In the genomic region with DNA sequence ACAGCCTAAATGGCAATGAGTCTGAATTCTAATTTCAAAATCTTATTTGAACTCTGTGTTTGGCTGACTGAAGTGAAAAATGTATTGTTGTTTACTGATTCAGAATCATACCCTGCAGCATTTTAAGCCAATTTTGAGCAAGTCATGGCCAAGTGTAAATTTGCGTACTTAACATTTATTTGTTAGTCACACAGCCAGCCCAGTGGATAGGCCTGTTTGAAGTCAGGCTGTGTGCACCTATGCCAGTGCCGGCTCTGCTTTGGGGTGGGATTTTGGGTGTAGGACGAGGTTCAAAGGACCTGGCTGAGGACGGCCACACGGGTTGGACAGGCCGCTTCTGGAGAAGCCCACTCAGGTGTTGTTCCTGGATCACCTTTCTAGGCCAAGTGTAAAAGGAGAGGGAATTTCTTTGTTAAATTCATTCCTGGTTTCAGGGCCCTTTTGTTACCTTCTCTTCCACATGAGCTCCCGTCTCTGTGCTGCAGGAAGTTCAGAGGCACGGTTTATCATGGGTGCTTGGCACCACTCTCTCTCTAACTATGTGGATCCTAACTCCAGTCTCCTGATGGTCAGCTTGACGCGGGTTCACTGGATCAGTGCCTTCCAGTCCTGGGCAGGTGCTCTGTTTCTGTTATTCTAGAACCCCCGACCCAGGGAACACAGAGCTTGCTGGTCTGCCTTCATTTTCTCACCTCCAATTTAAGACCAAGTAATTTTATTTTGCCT, we compare ENCODE assay signal across 10 cellular contexts.
DNase-seq lines count a peak whose midpoint lies in the region; ATAC-seq and TF ChIP-seq lines count a peak whose summit lies in the region.
"Had no signal": no experiment of that assay in that cellular context is flagged by ENCODE, and none has a peak within 500 bp of the region (broad histone marks: within the 10 kb centered on the region; RNA-seq: fewer than 3 reads in every experiment).

No MANE protein-coding gene starts in this region.

- peak; percentile 56 for ATAC-seq in HCT116
- ATAC-seq in GM19351 (IDR thresholded peaks at IDR 0.05; ENCODE audit: unreplicated experiment), result no peak

- H3K9me3 Mint-ChIP-seq in activated CD4-positive, alpha-beta memory T cell treated with anti-CD3 and anti-CD28 coated beads for 36 hours, result no peaks in the 10 kb centered on the region

- POLR2A ChIA-PET in HCT116 (lab: Charles Lee), result no interaction called here
- POLR2A ChIA-PET in activated CD4-positive, alpha-beta memory T cell treated with anti-CD3 and anti-CD28 coated beads for 36 hours (lab: Charles Lee), result interaction anchor here (0.6 kb wide), 1 partner anchor 34 kb away, joined by 3 read pairs; no protein-coding TSS in a partner anchor

- peaks cover under 1% of the 10 kb centered on the region for H3K36me3 Mint-ChIP-seq in activated CD4-positive, alpha-beta memory T cell treated with anti-CD3 and anti-CD28 coated beads for 36 hours

- H3K4me1 ChIP-seq in HCT116 (ENCODE audit: control insufficient read depth in 1 of 2, insufficient read depth in 2 of 2, low read length in 2 of 2), result peaks cover 17 to 27% of the 10 kb centered on the region in 2 experiments
- H3K4me1 ChIP-seq in iPS-20b (ENCODE audit: insufficient read depth, low read length), result peaks cover 46% of the 10 kb centered on the region
- H3K4me1 ChIP-seq in skeletal muscle tissue (ENCODE audit: control insufficient read depth in 3 of 3, insufficient read depth in 3 of 3, low read length in 3 of 3), result peaks cover 31 to 41% (median 32%) of the 10 kb centered on the region in 3 donors

- peak overlapping the region in 1 of 2 experiments; percentile 5; a peak in 2 of 4 replicates for H3K4me3 ChIP-seq in HCT116 (replicated peaks in 1 of 2; ENCODE audit: low read depth in 1 of 2, low read length in 2 of 2)
- H3K4me3 ChIP-seq in iPS-20b (ENCODE audit: low read length), result no peak overlapping the region
- H3K4me3 ChIP-seq in skeletal muscle tissue (ENCODE audit: low read length in 3 of 3), result peak overlapping the region; percentile 1 to 16 (median 16)
- H3K4me3 ChIP-seq: mucosa of descending colon had no signal

- no peaks in the 10 kb centered on the region for H3K9me2 ChIP-seq in HCT116 (ENCODE audit: insufficient read depth)

- peaks cover 52% of the 10 kb centered on the region for H3K4me1 Mint-ChIP-seq in activated CD4-positive, alpha-beta memory T cell treated with anti-CD3 and anti-CD28 coated beads for 36 hours (ENCODE audit: low read depth)

- H3K27me3 ChIP-seq in HCT116 (ENCODE audit: insufficient read depth, low read length) (no peaks in the 10 kb centered on the region), iPS-20b (ENCODE audit: insufficient read depth, low read length) (no peaks in the 10 kb centered on the region), skeletal muscle tissue (ENCODE audit: control insufficient read depth in 3 of 3, insufficient read depth in 3 of 3, low read length in 3 of 3) (no peaks in the 10 kb centered on the region)

- H3K27ac ChIP-seq in HCT116 (ENCODE audit: low read depth, low read length) (peak overlapping the region; percentile 58; the same call in 1 of the 2 replicates), iPS-20b (ENCODE audit: low read length) (peak overlapping the region; percentile 50), skeletal muscle tissue (ENCODE audit: low read depth, low read length) (peak overlapping the region; percentile 70)

- no peak for TF ChIP-seq POLR2A in HCT116 (IDR thresholded peaks at IDR 0.05; ENCODE audit: borderline replicate concordance, extremely low read depth, insufficient read depth, insufficient read length)

- intact Hi-C loops in HCT116 (cut with micrococcal nuclease), result no loop called here
- intact Hi-C loops in activated CD4-positive, alpha-beta memory T cell treated with anti-CD3 and anti-CD28 coated beads for 36 hours (cut with micrococcal nuclease), result no loop called here

- RAD21 ChIA-PET in HCT116 (lab: Charles Lee; ENCODE audit: low non-redundant PET in 1 of 2, low total read pairs in 2 of 2, uncharacterized antibody in 2 of 2, unreplicated experiment in 2 of 2), result no interaction called here

- no peak overlapping the region for H3K4me3 Mint-ChIP-seq in activated CD4-positive, alpha-beta memory T cell treated with anti-CD3 and anti-CD28 coated beads for 36 hours

- peak overlapping the region; percentile 66 for H3K4me2 ChIP-seq in HCT116 (ENCODE audit: low read length)

- H3K36me3 ChIP-seq in HCT116 (ENCODE audit: control insufficient read depth in 1 of 2, insufficient read depth in 2 of 2, low read length in 2 of 2) (no peaks in the 10 kb centered on the region), iPS-20b (ENCODE audit: insufficient read depth, low read depth, low read length) (no peaks in the 10 kb centered on the region), skeletal muscle tissue (ENCODE audit: control insufficient read depth in 3 of 3, insufficient read depth in 3 of 3, low read length in 3 of 3) (no peaks in the 10 kb centered on the region)

- peak overlapping the region; percentile 25 for H3K9ac ChIP-seq in HCT116 (ENCODE audit: low read length)
- H3K9ac ChIP-seq in iPS-20b (ENCODE audit: low read depth, low read length), result peak overlapping the region; percentile 34; the same call in 1 of the 2 replicates
- H3K9ac ChIP-seq in skeletal muscle tissue (ENCODE audit: low read depth in 1 of 3, low read length in 3 of 3), result peak overlapping the region in 1 of 3 donors; percentile 46

- no peak for TF ChIP-seq RAD21 in HCT116 (IDR thresholded peaks at IDR 0.05; ENCODE audit: low read depth)

- CTCF ChIA-PET in HCT116 (lab: Charles Lee), result interaction anchor here (1.1 kb wide), 1 partner anchor 142 kb away, joined by 3 read pairs; no protein-coding TSS in a partner anchor
- CTCF ChIA-PET in activated CD4-positive, alpha-beta memory T cell treated with anti-CD3 and anti-CD28 coated beads for 36 hours (lab: Charles Lee), result no interaction called here

- no peak for TF ChIP-seq CTCF in HCT116 (IDR thresholded peaks at IDR 0.05 in 2 of 3, conservative IDR thresholded peaks at IDR 0.05 in 1 of 3; ENCODE audit: borderline replicate concordance in 1 of 3, insufficient read depth in 1 of 3, low read depth in 2 of 3, low read length in 2 of 3)

- no peaks in the 10 kb centered on the region for H4K20me1 ChIP-seq in HCT116 (ENCODE audit: insufficient read depth)

- H3K27ac Mint-ChIP-seq in activated CD4-positive, alpha-beta memory T cell treated with anti-CD3 and anti-CD28 coated beads for 36 hours, result no peak overlapping the region

- H2AFZ ChIP-seq in HCT116 (ENCODE audit: low read depth, low read length, poor library complexity, severe bottlenecking), result no peak overlapping the region

- no TSS peak for BruUV-seq in HCT116 (replicated peaks; lab: Mats Ljungman, UMichigan)

- no peaks in the 10 kb centered on the region for H3K9me3 ChIP-seq in HCT116 (ENCODE audit: control insufficient read depth in 1 of 2, insufficient read depth in 1 of 2, low read depth in 1 of 2, low read length in 2 of 2)
- no peaks in the 10 kb centered on the region for H3K9me3 ChIP-seq in iPS-20b (ENCODE audit: insufficient read depth, low read depth, low read length)
- no peaks in the 10 kb centered on the region for H3K9me3 ChIP-seq in skeletal muscle tissue (ENCODE audit: control insufficient read depth in 3 of 3, low read length in 3 of 3)
- H3K9me3 ChIP-seq: mucosa of descending colon had no signal

- no peaks in the 10 kb centered on the region for H3K27me3 Mint-ChIP-seq in activated CD4-positive, alpha-beta memory T cell treated with anti-CD3 and anti-CD28 coated beads for 36 hours

- peaks cover 83% of the 10 kb centered on the region for H3K79me2 ChIP-seq in HCT116 (ENCODE audit: insufficient read depth, low read length)

- DNase-seq in HCT116 (ENCODE audit: low read depth, low spot score), result no peak
- DNase-seq in astrocyte of the hippocampus (ENCODE audit: low read depth, low spot score), result peak; percentile 11
- no peak for DNase-seq in activated CD4-positive, alpha-beta memory T cell treated with anti-CD3 and anti-CD28 coated beads for 36 hours
- no peak for DNase-seq in pons (ENCODE audit: low spot score)
- DNase-seq in foreskin melanocyte, result no peak
- DNase-seq: Karpas-422 had no signal

TF ChIP-seq in HCT116, 20 proteins besides CTCF, POLR2A, EP300 and RAD21:
- TF ChIP-seq, protein P1, sequence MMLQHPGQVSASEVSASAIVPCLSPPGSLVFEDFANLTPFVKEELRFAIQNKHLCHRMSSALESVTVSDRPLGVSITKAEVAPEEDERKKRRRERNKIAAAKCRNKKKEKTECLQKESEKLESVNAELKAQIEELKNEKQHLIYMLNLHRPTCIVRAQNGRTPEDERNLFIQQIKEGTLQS (IDR thresholded peaks at IDR 0.05), result no peak
- TF ChIP-seq SP1 (IDR thresholded peaks at IDR 0.05; ENCODE audit: low read depth) (no peak), EZH2phosphoT487 (IDR thresholded peaks at IDR 0.05; ENCODE audit: borderline replicate concordance) (no peak), EGR1 (IDR thresholded peaks at IDR 0.05; ENCODE audit: low read depth) (no peak)
- TF ChIP-seq, protein P2, sequence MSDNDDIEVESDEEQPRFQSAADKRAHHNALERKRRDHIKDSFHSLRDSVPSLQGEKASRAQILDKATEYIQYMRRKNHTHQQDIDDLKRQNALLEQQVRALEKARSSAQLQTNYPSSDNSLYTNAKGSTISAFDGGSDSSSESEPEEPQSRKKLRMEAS (IDR thresholded peaks at IDR 0.05), result no peak
